ENCODE assay signal across 8 cellular contexts in genomic region chr15:70140543-70141375, GRCh38. TPM values are rescaled to one million over a fixed set of nuclear protein-coding genes. Genes with fewer than 3 reads are reported as not detected.
DNase-seq lines count a peak whose midpoint lies in the region; ATAC-seq, FAIRE-seq and TF ChIP-seq lines count a peak whose summit lies in the region.

No MANE protein-coding gene starts in this region.

- BruUV-seq in A673 (replicated peaks; lab: Mats Ljungman, UMichigan) = no TSS peak

- CTCF ChIA-PET in A673 (lab: Charles Lee) = no interaction called here

- H3K4me1 Mint-ChIP-seq in GM23338 (peaks cover 44% of the 10 kb centered on the region), T-helper 17 cell (peaks cover 27% of the 10 kb centered on the region), endothelial cell (ENCODE audit: unreplicated experiment) (peaks cover 35% of the 10 kb centered on the region)

- no peaks in the 10 kb centered on the region for H3K79me2 ChIP-seq in GM23338 (replicated peaks; ENCODE audit: insufficient read depth)

- H3K27ac Mint-ChIP-seq in GM23338 (peak overlapping the region; percentile 69; the same call in 1 of the 2 replicates), T-helper 17 cell (peak overlapping the region; percentile 95), endothelial cell (ENCODE audit: unreplicated experiment) (no peak overlapping the region)

- FAIRE-seq in frontal cortex (lab: Jason Lieb, UNC) = no peak

- peaks cover 21% of the 10 kb centered on the region for H3K27me3 Mint-ChIP-seq in GM23338 (ENCODE audit: insufficient read depth, low read depth, poor library complexity)
- peaks cover 31% of the 10 kb centered on the region for H3K27me3 Mint-ChIP-seq in T-helper 17 cell
- H3K27me3 Mint-ChIP-seq in endothelial cell (ENCODE audit: unreplicated experiment) = peaks cover 9% of the 10 kb centered on the region

- H3K36me3 ChIP-seq in A673 (ENCODE audit: insufficient read depth, low read length, poor library complexity, severe bottlenecking) = no peaks in the 10 kb centered on the region
- no peaks in the 10 kb centered on the region for H3K36me3 ChIP-seq in GM23338 (ENCODE audit: insufficient read depth)

- DNase-seq in A673 (ENCODE audit: low spot score) = peak; percentile 34
- DNase-seq in GM23338 (ENCODE audit: low spot score) = peak; percentile 84
- peak; percentile 27 to 44 (median 30) for DNase-seq in T-helper 17 cell
- DNase-seq in endothelial cell (ENCODE audit: low spot score) = peak; percentile 16
- peak; percentile 36 for DNase-seq in pons (ENCODE audit: low spot score)
- no peak for DNase-seq in frontal cortex (ENCODE audit: low spot score in 2 of 2)
- no peak for DNase-seq in GM19240 (ENCODE audit: insufficient read length, low spot score)

- H3K27ac ChIP-seq in A673 (ENCODE audit: low read depth, low read length, poor library complexity, severe bottlenecking) (no peak overlapping the region), GM23338 (ENCODE audit: low read depth) (peak overlapping the region; percentile 75; the same call in 1 of the 2 replicates)

- no peaks in the 10 kb centered on the region for H3F3A ChIP-seq in GM23338 (replicated peaks; ENCODE audit: low read depth)

- no peak for TF ChIP-seq CTCF in A673 (conservative IDR thresholded peaks at IDR 0.05; ENCODE audit: low read depth, low read length)
- no peak for TF ChIP-seq CTCF in GM23338 (conservative IDR thresholded peaks at IDR 0.05; ENCODE audit: low read depth in 2 of 2)
- no peak for TF ChIP-seq CTCF in endothelial cell (IDR thresholded peaks at IDR 0.05; ENCODE audit: unreplicated experiment)

- H3K9me3 Mint-ChIP-seq in GM23338 = no peaks in the 10 kb centered on the region
- no peaks in the 10 kb centered on the region for H3K9me3 Mint-ChIP-seq in endothelial cell (ENCODE audit: unreplicated experiment)

- H3K9me2 ChIP-seq in GM23338 (ENCODE audit: insufficient read depth) = no peaks in the 10 kb centered on the region

- ATAC-seq in GM23338 (peak; percentile 92), T-helper 17 cell (peak; percentile 90), HG03442 (IDR thresholded peaks at IDR 0.05; ENCODE audit: unreplicated experiment) (no peak)

- H3K9me3 ChIP-seq in A673 (ENCODE audit: low read depth, low read length, poor library complexity, severe bottlenecking) = no peaks in the 10 kb centered on the region
- no peaks in the 10 kb centered on the region for H3K9me3 ChIP-seq in T-helper 17 cell (ENCODE audit: control insufficient read depth, low read length, poor library complexity, severe bottlenecking)

- H3K36me3 Mint-ChIP-seq in GM23338 (ENCODE audit: low read depth) (no peaks in the 10 kb centered on the region), T-helper 17 cell (ENCODE audit: low read depth) (peaks cover 2% of the 10 kb centered on the region), endothelial cell (ENCODE audit: low read depth, unreplicated experiment) (no peaks in the 10 kb centered on the region)

- no peaks in the 10 kb centered on the region for H4K20me1 ChIP-seq in GM23338 (replicated peaks; ENCODE audit: insufficient read depth)

- 0 out of 2 replicates have a peak overlapping the region, but pooled peaks have one; percentile 1 for H2AFZ ChIP-seq in GM23338

- POLR2A ChIA-PET in A673 (lab: Charles Lee; ENCODE audit: low non-redundant PET) = no interaction called here

- no peaks in the 10 kb centered on the region for H3K27me3 ChIP-seq in A673 (replicated peaks; ENCODE audit: insufficient read depth, low read depth, low read length, poor library complexity)
- no peaks in the 10 kb centered on the region for H3K27me3 ChIP-seq in GM23338 (ENCODE audit: insufficient read depth)

- H3K4me3 Mint-ChIP-seq in GM23338 (no peak overlapping the region), T-helper 17 cell (peak overlapping the region; percentile 76), endothelial cell (ENCODE audit: unreplicated experiment) (no peak overlapping the region)

- H3K4me2 ChIP-seq in GM23338 = peak overlapping the region; percentile 52

- intact Hi-C loops in A673 (cut with micrococcal nuclease; ENCODE audit: unreplicated experiment) = no loop called here

- H3K4me3 ChIP-seq in A673 (ENCODE audit: low read depth, low read length, poor library complexity, severe bottlenecking) (no peak overlapping the region), GM23338 (peak overlapping the region; percentile 16; the same call in 1 of the 2 replicates)

- H3K4me1 ChIP-seq in A673 (ENCODE audit: insufficient read depth, low read length, poor library complexity, severe bottlenecking) (peaks cover 8% of the 10 kb centered on the region), GM23338 (ENCODE audit: insufficient read depth) (peaks cover 14% of the 10 kb centered on the region)

TF ChIP-seq in GM23338, 12 proteins besides CTCF, POLR2A, EP300 and RAD21 (continues in another document):
- TF ChIP-seq ZNF462 (CRISPR knock-in tag; IDR thresholded peaks at IDR 0.05) = peak; percentile 67

RNA-seq across cellular contexts. Expression of gene TLE3, which starts 43.0 kb away (rescaled TPM):
- total RNA-seq in A673 (2021) (90.4 and 98.1 TPM in 2 replicates), T-helper 17 cell (100 to 1,000 TPM; 115 to 132 TPM), endothelial cell (ENCODE audit: unreplicated experiment) (80.8 TPM), frontal cortex (68.9 TPM)
- 55.7 and 79.5 TPM in 2 replicates for total RNA-seq in GM23338 (2014; rRNA removed; shearing (Covaris generic))
- 9.2 and 10.4 TPM in 2 replicates for polyA plus RNA-seq in GM23338 (2016; fragmentation: Nextera tagmentation; extraction: Ambion mirVana)

Comparison
In these comparisons a context has a peak if more than half of its experiments do, and no peak if none do; other contexts are left out.
1. DNase-seq: peak in A673 (single experiment), GM23338 (single experiment), T-helper 17 cell (3 of 3), endothelial cell (single experiment) and pons (single experiment); none in frontal cortex (0 of 2) and GM19240 (single experiment).